In genomic region chr12:52874573-52875435, GRCh38 we compare ENCODE assay signal across 8 cellular contexts. TPM values are rescaled to one million over a fixed set of nuclear protein-coding genes. Genes with fewer than 3 reads are reported as not detected.
DNase-seq lines count a peak whose midpoint lies in the region; ATAC-seq and TF ChIP-seq lines count a peak whose summit lies in the region.

No MANE protein-coding gene starts in this region.

- peak overlapping the region; percentile 9 for H3K14ac ChIP-seq in trophoblast cell (ENCODE audit: low read length)

- H3K4me3 Mint-ChIP-seq in CD8-positive, alpha-beta memory T cell = peak overlapping the region; percentile 74 to 90 (median 81)

- DNase-seq in CD8-positive, alpha-beta memory T cell = no peak
- DNase-seq in PC-9 = no peak
- DNase-seq in epithelial cell of proximal tubule (ENCODE audit: low read depth) = no peak
- peak in 1 of 2 donors; percentile 1 for DNase-seq in trophoblast cell
- DNase-seq in activated CD4-positive, CD25-positive, alpha-beta regulatory T cell (lab: John Stamatoyannopoulos, UW) = no peak
- no peak for DNase-seq in NCI-H2029 treated with DMSO at 0.1 percent for 48 hours (lab: John Stamatoyannopoulos, UW)
- DNase-seq in stimulated activated CD4-positive, alpha-beta T cell treated with anti-CD3 and anti-CD28 coated beads, Interleukin-2, amount 100 ng/mL, for 48 hours = no peak

- WGBS in trophoblast cell (ENCODE audit: extremely low coverage, insufficient coverage, insufficient read length) = no CpG with 5 or more reads among the region's 10 CpGs

- H4K12ac ChIP-seq in trophoblast cell (ENCODE audit: low read depth, low read length) = no peak overlapping the region

- H3K36me3 ChIP-seq in CD8-positive, alpha-beta memory T cell (ENCODE audit: insufficient read depth, low read length) = no peaks in the 10 kb centered on the region
- H3K36me3 ChIP-seq in PC-9 (ENCODE audit: low read depth) (no peaks in the 10 kb centered on the region), trophoblast cell (ENCODE audit: control insufficient read depth in 1 of 2, insufficient read depth in 2 of 2, low read length in 2 of 2) (no peaks in the 10 kb centered on the region)

- H3K9ac ChIP-seq in trophoblast cell (ENCODE audit: low read length) = no peak overlapping the region

- no peaks in the 10 kb centered on the region for H3K9me3 ChIP-seq in CD8-positive, alpha-beta memory T cell (ENCODE audit: low read length)
- H3K9me3 ChIP-seq in PC-9 (ENCODE audit: insufficient read depth, low read depth) (no peaks in the 10 kb centered on the region), trophoblast cell (ENCODE audit: insufficient read depth, low read depth, low read length) (peaks cover 1% of the 10 kb centered on the region)

- H3K4me1 ChIP-seq in CD8-positive, alpha-beta memory T cell (ENCODE audit: insufficient read depth, low read length) = peaks cover 15% of the 10 kb centered on the region
- H3K4me1 ChIP-seq in PC-9 (replicated peaks; ENCODE audit: insufficient read depth) (peaks cover 58% of the 10 kb centered on the region), trophoblast cell (ENCODE audit: control insufficient read depth in 1 of 2, insufficient read depth in 2 of 2, low read length in 2 of 2) (peaks cover 45 to 54% of the 10 kb centered on the region in 2 experiments)

- peaks cover 40% of the 10 kb centered on the region for H3K79me1 ChIP-seq in trophoblast cell (ENCODE audit: low read length)

- H2BK5ac ChIP-seq in trophoblast cell (ENCODE audit: low read depth, low read length, poor library complexity) = peak overlapping the region; percentile 45

- H3K4me2 ChIP-seq in PC-9 (peak overlapping the region; percentile 73), trophoblast cell (ENCODE audit: low read length) (peak overlapping the region; percentile 54)

- no peaks in the 10 kb centered on the region for H3K9me2 ChIP-seq in PC-9 (ENCODE audit: insufficient read depth)

- H3K18ac ChIP-seq in trophoblast cell (ENCODE audit: low read length) = peak overlapping the region; percentile 33

- H2BK120ac ChIP-seq in trophoblast cell (ENCODE audit: insufficient read depth, low read length, poor library complexity) = peak overlapping the region; percentile 6

- CTCF ChIA-PET in CD8-positive, alpha-beta memory T cell (lab: Charles Lee) = interaction anchor here (1.6 to 16.3 kb wide), 4 partner anchors 10 to 292 kb away, joined by 11 to 276 read pairs (median 14); no protein-coding TSS in a partner anchor
- CTCF ChIA-PET in PC-9 (lab: Charles Lee) = interaction anchor here (0.9 to 1.8 kb wide), 4 partner anchors 106 to 503 kb away, joined by 3 to 5 read pairs (median 4); no protein-coding TSS in a partner anchor

- no peaks in the 10 kb centered on the region for H3K27me3 ChIP-seq in CD8-positive, alpha-beta memory T cell (ENCODE audit: insufficient read depth, low read length, poor library complexity, severe bottlenecking)
- no peaks in the 10 kb centered on the region for H3K27me3 ChIP-seq in PC-9 (ENCODE audit: insufficient read depth, low read depth)
- no peaks in the 10 kb centered on the region for H3K27me3 ChIP-seq in trophoblast cell (ENCODE audit: insufficient read depth, low read length)

- H3K27ac Mint-ChIP-seq in CD8-positive, alpha-beta memory T cell = peak overlapping the region in 6 of 8 donors; percentile 12 to 96 (median 68)

- peak overlapping the region; percentile 44 for H4K8ac ChIP-seq in trophoblast cell (ENCODE audit: low read depth, low read length)

- ATAC-seq in HG02571 (IDR thresholded peaks at IDR 0.05; ENCODE audit: unreplicated experiment) = no peak

- H3K36me3 Mint-ChIP-seq in CD8-positive, alpha-beta memory T cell = no peaks in the 10 kb centered on the region

- H2BK12ac ChIP-seq in trophoblast cell (ENCODE audit: low read length) = peak overlapping the region; percentile 37

- peak overlapping the region; percentile 34 for H2AK5ac ChIP-seq in trophoblast cell (ENCODE audit: low read length)

- TSS peak; percentile 79 for BruUV-seq in PC-9 (replicated peaks; lab: Mats Ljungman, UMichigan)

- TF ChIP-seq CTCF in PC-9 (conservative IDR thresholded peaks at IDR 0.05) (no peak), epithelial cell of proximal tubule (conservative IDR thresholded peaks at IDR 0.05; ENCODE audit: low read depth, low read length) (no peak)

- intact Hi-C loops in PC-9 (cut with micrococcal nuclease; ENCODE audit: unreplicated experiment) = loop anchor here (1.0 to 5.0 kb wide), 5 partner anchors 478 to 732 kb away; partner anchors contain the start of gene KRT7

- H3F3A ChIP-seq in PC-9 (ENCODE audit: insufficient read depth, low read depth) = peaks cover 34% of the 10 kb centered on the region

- peaks cover under 1 to 2% of the 10 kb centered on the region in 2 donors for H3K27me3 Mint-ChIP-seq in CD8-positive, alpha-beta memory T cell

- H3K79me2 ChIP-seq in PC-9 (ENCODE audit: low read depth) (no peaks in the 10 kb centered on the region), trophoblast cell (ENCODE audit: control insufficient read depth, insufficient read depth, low read length, poor library complexity) (peaks cover 4% of the 10 kb centered on the region)

- H2AFZ ChIP-seq in PC-9 (no peak overlapping the region), trophoblast cell (ENCODE audit: insufficient read depth, low read length, poor library complexity) (no peak overlapping the region)

- H4K20me1 ChIP-seq in PC-9 (ENCODE audit: insufficient read depth) = no peaks in the 10 kb centered on the region

- no peaks in the 10 kb centered on the region for H3K9me3 Mint-ChIP-seq in CD8-positive, alpha-beta memory T cell

- H3K4me3 ChIP-seq in CD8-positive, alpha-beta memory T cell (ENCODE audit: low read length) = peak overlapping the region; percentile 2
- H3K4me3 ChIP-seq in PC-9 (peak overlapping the region; percentile 33; the same call in 1 of the 2 replicates), epithelial cell of proximal tubule (ENCODE audit: low read depth, low read length) (peak overlapping the region; percentile 29), trophoblast cell (ENCODE audit: low read depth, low read length) (no peak overlapping the region)

- no peak overlapping the region for H3K23ac ChIP-seq in trophoblast cell (ENCODE audit: low read length)

- POLR2A ChIA-PET in CD8-positive, alpha-beta memory T cell (lab: Charles Lee) = no interaction called here
- POLR2A ChIA-PET in PC-9 (lab: Charles Lee; ENCODE audit: unreplicated experiment) = interaction anchor here (0.5 to 1.4 kb wide), 8 partner anchors 202 to 730 kb away, joined by 3 to 10 read pairs (median 4); no protein-coding TSS in a partner anchor

- H3K27ac ChIP-seq in CD8-positive, alpha-beta memory T cell (ENCODE audit: low read depth, low read length) = peak overlapping the region; percentile 58
- H3K27ac ChIP-seq in PC-9 (peak overlapping the region; percentile 91), trophoblast cell (ENCODE audit: low read depth, low read length) (peak overlapping the region; percentile 6)

- peak overlapping the region; percentile 41 for H4K91ac ChIP-seq in trophoblast cell (ENCODE audit: low read depth, low read length)

- peaks cover 16 to 28% (median 23%) of the 10 kb centered on the region in 3 donors for H3K4me1 Mint-ChIP-seq in CD8-positive, alpha-beta memory T cell

- H3K4ac ChIP-seq in trophoblast cell (ENCODE audit: low read depth, low read length) = peak overlapping the region; percentile 17

RNA-seq across cellular contexts. Expression of gene KRT78, which starts 26.0 kb away (rescaled TPM):
- not detected for total RNA-seq in CD8-positive, alpha-beta memory T cell
- not detected for polyA plus RNA-seq in CD8-positive, alpha-beta memory T cell
- total RNA-seq in PC-9 (2021) = 1.5 and 1.7 TPM in 2 replicates
- not detected in 2 replicates for total RNA-seq in epithelial cell of proximal tubule
- 0.10 TPM in 1 of 2 replicates, not detected in the other for polyA plus RNA-seq in trophoblast cell (2013)

RNA-seq across cellular contexts. Expression of gene KRT8, which starts 30.1 kb away (rescaled TPM):
- under 1 TPM in 1 of 2 experiments, not detected in 1; 0.46 TPM for total RNA-seq in CD8-positive, alpha-beta memory T cell
- polyA plus RNA-seq in CD8-positive, alpha-beta memory T cell = 1.0 TPM
- total RNA-seq in PC-9 (2021) (2,689 and 2,962 TPM in 2 replicates), epithelial cell of proximal tubule (1,207 and 1,417 TPM in 2 replicates)
- 5,322 and 5,443 TPM in 2 replicates for polyA plus RNA-seq in trophoblast cell (2013)

RNA-seq across cellular contexts. Expression of gene KRT79, which starts 40.7 kb away (rescaled TPM):
- not detected for total RNA-seq in CD8-positive, alpha-beta memory T cell
- not detected for polyA plus RNA-seq in CD8-positive, alpha-beta memory T cell
- total RNA-seq in PC-9 (2021) = 0.28 TPM in 1 of 2 replicates, not detected in the other
- total RNA-seq in epithelial cell of proximal tubule = 0.07 TPM in 1 of 2 replicates, not detected in the other
- polyA plus RNA-seq in trophoblast cell (2013) = not detected in 2 replicates

Comparison
In these comparisons a context has a peak if more than half of its experiments do, and no peak if none do; other contexts are left out.
1. H3K27ac ChIP-seq: peak in every context shown above with its lines; median percentile 91 in PC-9; 58 in CD8-positive, alpha-beta memory T cell; 6 in trophoblast cell.
2. RNA of gene KRT8, which starts 30.1 kb away (total RNA-seq): 2,689 to 2,962 TPM in PC-9 and 1,207 to 1,417 TPM in epithelial cell of proximal tubule; 0.46 TPM in CD8-positive, alpha-beta memory T cell; every median in the first group is over 100 times any median in the second.